In genomic region chr12:12705833-12706520, GRCh38 we compare ENCODE assay signal across 11 cellular contexts. TPM values are rescaled to one million over a fixed set of nuclear protein-coding genes. Genes with fewer than 3 reads are reported as not detected.
DNase-seq lines count a peak whose midpoint lies in the region; ATAC-seq and TF ChIP-seq lines count a peak whose summit lies in the region.
"Had no signal": no experiment of that assay in that cellular context is flagged by ENCODE, and none has a peak within 500 bp of the region (broad histone marks: within the 10 kb centered on the region; RNA-seq: fewer than 3 reads in every experiment).

No MANE protein-coding gene starts in this region.

- peaks cover 5% of the 10 kb centered on the region for H3K36me3 Mint-ChIP-seq in activated CD8-positive, alpha-beta T cell treated with anti-CD3 and anti-CD28 coated beads, Interleukin-2, amount 10 ng/mL, durations not matched to agents 7 days and 5 days (ENCODE audit: low read depth)
- H3K36me3 Mint-ChIP-seq in nephron progenitor cell (ENCODE audit: low read depth) = no peaks in the 10 kb centered on the region
- H3K36me3 Mint-ChIP-seq: mesothelial cell of epicardium, WTC11 had no signal

- no peak overlapping the region for H3K4me3 ChIP-seq in effector memory CD4-positive, alpha-beta T cell (ENCODE audit: insufficient read depth, low read depth, low read length, poor library complexity, severe bottlenecking)
- no peak overlapping the region for H3K4me3 ChIP-seq in upper lobe of right lung
- H3K4me3 ChIP-seq: cardiac muscle cell had no signal

- H3K4me3 Mint-ChIP-seq in activated CD8-positive, alpha-beta T cell treated with anti-CD3 and anti-CD28 coated beads, Interleukin-2, amount 10 ng/mL, durations not matched to agents 7 days and 5 days = no peak overlapping the region
- H3K4me3 Mint-ChIP-seq in nephron progenitor cell = no peak overlapping the region
- H3K4me3 Mint-ChIP-seq: mesothelial cell of epicardium, WTC11 had no signal

- H3K27ac Mint-ChIP-seq in activated CD8-positive, alpha-beta T cell treated with anti-CD3 and anti-CD28 coated beads, Interleukin-2, amount 10 ng/mL, durations not matched to agents 7 days and 5 days = no peak overlapping the region
- H3K27ac Mint-ChIP-seq in nephron progenitor cell = no peak overlapping the region
- H3K27ac Mint-ChIP-seq: mesothelial cell of epicardium, WTC11 had no signal

- DNase-seq in left ventricle myocardium superior (peak; percentile 49), cardiac septum (ENCODE audit: low spot score) (no peak), upper lobe of right lung (no peak), NCI-H748 treated with DMSO at 0.1 percent for 48 hours (lab: John Stamatoyannopoulos, UW) (no peak), nephron progenitor cell (no peak)
- DNase-seq in activated CD8-positive, alpha-beta T cell treated with anti-CD3 and anti-CD28 coated beads, Interleukin-2, amount 10 ng/mL, durations not matched to agents 7 days and 5 days = peak; percentile 72
- peak; percentile 24 to 52 (median 47) for DNase-seq in effector memory CD4-positive, alpha-beta T cell

- POLR2A ChIA-PET in activated CD8-positive, alpha-beta T cell treated with anti-CD3 and anti-CD28 coated beads, Interleukin-2, amount 10 ng/mL, durations not matched to agents 7 days and 5 days (lab: Charles Lee) = interaction anchor here (0.7 to 2.3 kb wide), 6 partner anchors 9 to 349 kb away, joined by 3 to 22 read pairs (median 5); partner anchors contain the start of genes BORCS5 and GPR19

- H3K4me1 Mint-ChIP-seq in activated CD8-positive, alpha-beta T cell treated with anti-CD3 and anti-CD28 coated beads, Interleukin-2, amount 10 ng/mL, durations not matched to agents 7 days and 5 days (ENCODE audit: low read depth) = peaks cover 21% of the 10 kb centered on the region
- peaks cover 16% of the 10 kb centered on the region for H3K4me1 Mint-ChIP-seq in nephron progenitor cell

- TF ChIP-seq CTCF in upper lobe of right lung (IDR thresholded peaks at IDR 0.05) (no peak), nephron progenitor cell (IDR thresholded peaks at IDR 0.05) (no peak)

- no peaks in the 10 kb centered on the region for H3K27me3 ChIP-seq in effector memory CD4-positive, alpha-beta T cell (replicated peaks; ENCODE audit: control insufficient read depth, insufficient read depth, low read length, poor library complexity, severe bottlenecking)
- no peaks in the 10 kb centered on the region for H3K27me3 ChIP-seq in upper lobe of right lung
- H3K27me3 ChIP-seq: cardiac muscle cell had no signal

- no peaks in the 10 kb centered on the region for H3K27me3 Mint-ChIP-seq in activated CD8-positive, alpha-beta T cell treated with anti-CD3 and anti-CD28 coated beads, Interleukin-2, amount 10 ng/mL, durations not matched to agents 7 days and 5 days (ENCODE audit: low read depth)
- H3K27me3 Mint-ChIP-seq in nephron progenitor cell (ENCODE audit: low read depth, poor library complexity) = peaks cover 5% of the 10 kb centered on the region

- H3K36me3 ChIP-seq in effector memory CD4-positive, alpha-beta T cell (ENCODE audit: control insufficient read depth, insufficient read depth, low read length) = no peaks in the 10 kb centered on the region
- H3K36me3 ChIP-seq in upper lobe of right lung = no peaks in the 10 kb centered on the region
- H3K36me3 ChIP-seq: cardiac muscle cell had no signal

- no peaks in the 10 kb centered on the region for H3K9me3 ChIP-seq in effector memory CD4-positive, alpha-beta T cell (ENCODE audit: control insufficient read depth, low read length)
- H3K9me3 ChIP-seq in upper lobe of right lung = no peaks in the 10 kb centered on the region

- intact Hi-C loops in left ventricle myocardium superior (cut with micrococcal nuclease) (no loop called here), cardiac septum (cut with DNase I) (loop anchor here (2.0 kb wide), 1 partner anchor 331 kb away; no protein-coding TSS in a partner anchor), upper lobe of right lung (cut with DNase I) (loop anchor here (10.0 kb wide), 1 partner anchor 331 kb away; no protein-coding TSS in a partner anchor)

- peaks cover 17% of the 10 kb centered on the region for H3K4me1 ChIP-seq in effector memory CD4-positive, alpha-beta T cell (ENCODE audit: control insufficient read depth, insufficient read depth, low read length, poor library complexity, severe bottlenecking)
- H3K4me1 ChIP-seq in upper lobe of right lung = peaks cover 5% of the 10 kb centered on the region

- no peak for ATAC-seq in left ventricle myocardium superior
- peak; percentile 88 for ATAC-seq in activated CD8-positive, alpha-beta T cell treated with anti-CD3 and anti-CD28 coated beads, Interleukin-2, amount 10 ng/mL, durations not matched to agents 7 days and 5 days
- peak; percentile 31 for ATAC-seq in upper lobe of right lung
- ATAC-seq in GM19035 (IDR thresholded peaks at IDR 0.05; ENCODE audit: unreplicated experiment) = no peak
- ATAC-seq: WTC11 had no signal

- CTCF ChIA-PET in activated CD8-positive, alpha-beta T cell treated with anti-CD3 and anti-CD28 coated beads, Interleukin-2, amount 10 ng/mL, durations not matched to agents 7 days and 5 days (lab: Charles Lee) = interaction anchor here (0.7 to 6.6 kb wide), 12 partner anchors 8 to 356 kb away, joined by 3 to 29 read pairs (median 4); partner anchors contain the start of genes CDKN1B and MANSC1

- H3K9me3 Mint-ChIP-seq in activated CD8-positive, alpha-beta T cell treated with anti-CD3 and anti-CD28 coated beads, Interleukin-2, amount 10 ng/mL, durations not matched to agents 7 days and 5 days (ENCODE audit: insufficient read depth) = no peaks in the 10 kb centered on the region
- H3K9me3 Mint-ChIP-seq in nephron progenitor cell = no peaks in the 10 kb centered on the region
- H3K9me3 Mint-ChIP-seq: mesothelial cell of epicardium, WTC11 had no signal

- H3K27ac ChIP-seq in effector memory CD4-positive, alpha-beta T cell (ENCODE audit: insufficient read depth, low read length, poor library complexity, severe bottlenecking) = no peak overlapping the region
- H3K27ac ChIP-seq in upper lobe of right lung = no peak overlapping the region
- H3K27ac ChIP-seq: cardiac muscle cell had no signal

RNA-seq across cellular contexts. Expression of gene GPR19, which starts 10.0 kb away (rescaled TPM):
- total RNA-seq in left ventricle myocardium superior (not detected), cardiac septum (not detected), upper lobe of right lung (not detected)
- total RNA-seq in activated CD8-positive, alpha-beta T cell treated with anti-CD3 and anti-CD28 coated beads, Interleukin-2, amount 10 ng/mL, durations not matched to agents 7 days and 5 days = 10 to 100 TPM in 1 of 2 experiments, 1 to 10 TPM in 1; 7.9 to 11.0 TPM

RNA-seq across cellular contexts. Expression of gene CDKN1B, which starts 11.2 kb away (rescaled TPM):
- total RNA-seq in left ventricle myocardium superior (40.9 TPM), cardiac septum (29.5 TPM), upper lobe of right lung (51.4 TPM)
- total RNA-seq in activated CD8-positive, alpha-beta T cell treated with anti-CD3 and anti-CD28 coated beads, Interleukin-2, amount 10 ng/mL, durations not matched to agents 7 days and 5 days = 10 to 100 TPM; 90.5 to 96.7 TPM

Comparison
In these comparisons a context has a peak if more than half of its experiments do, and no peak if none do; other contexts are left out.
1. DNase-seq: peak in left ventricle myocardium superior (single experiment), activated CD8-positive, alpha-beta T cell treated with anti-CD3 and anti-CD28 coated beads, Interleukin-2, amount 10 ng/mL, durations not matched to agents 7 days and 5 days (single experiment) and effector memory CD4-positive, alpha-beta T cell (3 of 3); none in cardiac septum (single experiment), upper lobe of right lung (single experiment), NCI-H748 treated with DMSO at 0.1 percent for 48 hours (single experiment) and nephron progenitor cell (single experiment).
2. ATAC-seq: peak in activated CD8-positive, alpha-beta T cell treated with anti-CD3 and anti-CD28 coated beads, Interleukin-2, amount 10 ng/mL, durations not matched to agents 7 days and 5 days (single experiment) and upper lobe of right lung (single experiment); none in left ventricle myocardium superior (single experiment) and GM19035 (single experiment).